Comparison of ENCODE assay signal across 13 cellular contexts in genomic region chr17:62067165-62068145, GRCh38.
"Had no signal": no experiment of that assay in that cellular context is flagged by ENCODE, and none has a peak within 500 bp of the region (broad histone marks: within the 10 kb centered on the region; RNA-seq: fewer than 3 reads in every experiment).

No MANE protein-coding gene starts in this region.

- H3K4me3 Mint-ChIP-seq: activated CD4-positive, alpha-beta memory T cell treated with anti-CD3 and anti-CD28 coated beads, Interleukin-2, amount 10 ng/mL, durations not matched to agents 7 days and 5 days; activated T-cell treated with anti-CD3 and anti-CD28 coated beads, Interleukin-2, amount 50 U/mL, for 72 hours; natural killer cell treated with Interleukin-12 subunit alpha and Interleukin-12 subunit beta and Interleukin-15 and Interleukin-18, amount 100 ng/mL, for 72 hours had no signal

- DNase-seq: activated CD4-positive, alpha-beta memory T cell treated with anti-CD3 and anti-CD28 coated beads, Interleukin-2, amount 10 ng/mL, durations not matched to agents 7 days and 5 days; activated CD8-positive, alpha-beta memory T cell treated with anti-CD3 and anti-CD28 coated beads, Interleukin-2, amount 50 U/mL, for 4 hours; activated gamma-delta T cell treated with Interleukin-2 at 50 U/mL for 16 hours; activated T-cell treated with anti-CD3 and anti-CD28 coated beads, Interleukin-2, amount 50 U/mL, for 72 hours; foreskin melanocyte; left cardiac atrium; stimulated activated CD4-positive, alpha-beta T cell treated with anti-CD3 and anti-CD28 coated beads, Interleukin-12 subunit alpha, Interleukin-12 subunit beta, amount 100 ng/mL, for 4 hours; stimulated activated naive CD8-positive, alpha-beta T cell treated with anti-CD3 and anti-CD28 coated beads, Interleukin-15, Interleukin-2, amounts not matched to agents 100 U/mL and 50 U/mL, for 24 hours; SW 1271; upper lobe of right lung had no signal

- H3K27ac Mint-ChIP-seq: activated CD4-positive, alpha-beta memory T cell treated with anti-CD3 and anti-CD28 coated beads, Interleukin-2, amount 10 ng/mL, durations not matched to agents 7 days and 5 days; activated T-cell treated with anti-CD3 and anti-CD28 coated beads, Interleukin-2, amount 50 U/mL, for 72 hours; natural killer cell treated with Interleukin-12 subunit alpha and Interleukin-12 subunit beta and Interleukin-15 and Interleukin-18, amount 100 ng/mL, for 72 hours had no signal

- H3K4me3 ChIP-seq: ascending aorta, suprapubic skin, upper lobe of right lung had no signal

- ATAC-seq: activated T-cell treated with anti-CD3 and anti-CD28 coated beads, Interleukin-2, amount 50 U/mL, for 72 hours; left cardiac atrium; natural killer cell treated with Interleukin-12 subunit alpha and Interleukin-12 subunit beta and Interleukin-15 and Interleukin-18, amount 100 ng/mL, for 72 hours; stimulated activated naive CD8-positive, alpha-beta T cell treated with anti-CD3 and anti-CD28 coated beads, Interleukin-15, Interleukin-2, amounts not matched to agents 100 U/mL and 50 U/mL, for 24 hours; upper lobe of right lung had no signal

- H3K27me3 Mint-ChIP-seq: activated CD4-positive, alpha-beta memory T cell treated with anti-CD3 and anti-CD28 coated beads, Interleukin-2, amount 10 ng/mL, durations not matched to agents 7 days and 5 days had no signal

- H3K27ac ChIP-seq: suprapubic skin, upper lobe of right lung had no signal

- H3K36me3 ChIP-seq: ascending aorta, suprapubic skin, upper lobe of right lung had no signal

- H3K27me3 ChIP-seq: ascending aorta, suprapubic skin, upper lobe of right lung had no signal

- H3K9me3 Mint-ChIP-seq: activated CD4-positive, alpha-beta memory T cell treated with anti-CD3 and anti-CD28 coated beads, Interleukin-2, amount 10 ng/mL, durations not matched to agents 7 days and 5 days; activated T-cell treated with anti-CD3 and anti-CD28 coated beads, Interleukin-2, amount 50 U/mL, for 72 hours; natural killer cell treated with Interleukin-12 subunit alpha and Interleukin-12 subunit beta and Interleukin-15 and Interleukin-18, amount 100 ng/mL, for 72 hours had no signal

- H3K9me3 ChIP-seq: ascending aorta, suprapubic skin, upper lobe of right lung had no signal
